ENCODE assay signal across 11 cellular contexts in the genomic region with DNA sequence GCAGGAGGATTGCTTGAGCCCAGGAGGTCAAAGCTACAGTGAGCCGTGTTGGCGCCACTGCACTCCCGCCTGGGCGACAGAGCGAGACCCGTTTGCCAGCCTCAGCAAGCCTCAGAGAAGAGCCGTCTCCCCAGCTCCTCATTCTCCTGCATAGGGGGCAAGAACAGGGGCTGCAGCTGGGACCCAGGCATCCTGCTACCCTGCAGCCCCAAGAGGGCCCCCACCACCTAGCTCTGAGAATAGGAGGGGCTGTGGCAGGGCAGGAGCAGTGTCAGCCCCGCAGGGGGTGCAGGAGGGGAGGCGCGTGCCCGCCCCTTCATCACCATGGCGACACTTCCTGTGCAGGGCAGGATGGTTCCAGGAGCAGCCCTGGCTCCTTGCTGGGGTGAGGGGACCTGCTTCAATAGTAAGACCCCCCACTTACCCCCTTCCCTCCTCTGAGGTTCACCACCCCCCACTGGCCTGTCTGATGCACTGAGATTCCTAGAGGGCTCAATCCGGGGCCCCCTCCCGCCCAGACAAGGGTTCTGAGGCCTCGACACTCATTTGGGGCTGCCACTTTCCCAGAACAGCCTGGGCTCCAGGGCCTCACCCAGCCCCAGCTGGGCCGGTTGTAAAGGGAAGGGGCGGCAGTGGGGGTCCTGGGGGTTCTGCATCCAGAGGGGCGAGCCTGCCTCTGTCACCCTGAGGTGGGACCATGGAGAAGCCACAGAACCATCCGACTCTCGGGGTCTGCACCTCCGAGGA. TPM values are rescaled to one million over a fixed set of nuclear protein-coding genes. Genes with fewer than 3 reads are reported as not detected.
DNase-seq lines count a peak whose midpoint lies in the region; TF ChIP-seq lines count a peak whose summit lies in the region.
"Had no signal": no experiment of that assay in that cellular context is flagged by ENCODE, and none has a peak within 500 bp of the region (broad histone marks: within the 10 kb centered on the region; RNA-seq: fewer than 3 reads in every experiment).

No MANE protein-coding gene starts in this region.

- no peak for TF ChIP-seq POLR2A in stomach (IDR thresholded peaks at IDR 0.05)

- peaks cover 15% of the 10 kb centered on the region for H3K36me3 ChIP-seq in NT2/D1 (ENCODE audit: insufficient read depth, insufficient read length, low read length)
- no peaks in the 10 kb centered on the region for H3K36me3 ChIP-seq in iPS DF 6.9 (ENCODE audit: control insufficient read depth, insufficient read depth, low read length)
- H3K36me3 ChIP-seq in stomach, result peaks cover 16 to 92% (median 61%) of the 10 kb centered on the region in 4 donors

- no peak for TF ChIP-seq EP300 in stomach (IDR thresholded peaks at IDR 0.05)

- no CpG with 5 or more reads among the region's 21 CpGs for WGBS in iPS DF 6.9 (ENCODE audit: insufficient coverage, insufficient read length)
- WGBS in stomach, 5 donors, result 77 to 88% (median 87%) methylated on average over 10 to 21 of the region's 21 CpGs

- H3K4me1 ChIP-seq in NT2/D1 (ENCODE audit: insufficient read depth, insufficient read length), result peaks cover 63% of the 10 kb centered on the region
- H3K4me1 ChIP-seq in iPS DF 6.9 (ENCODE audit: control insufficient read depth, insufficient read depth, low read length), result peaks cover 30% of the 10 kb centered on the region
- peaks cover 18 to 39% (median 21%) of the 10 kb centered on the region in 4 donors for H3K4me1 ChIP-seq in stomach

- no peaks in the 10 kb centered on the region for H3K9me3 ChIP-seq in NT2/D1 (ENCODE audit: insufficient read depth, low read length)
- no peaks in the 10 kb centered on the region for H3K9me3 ChIP-seq in iPS DF 6.9 (ENCODE audit: control insufficient read depth, insufficient read depth, low read length)
- no peaks in the 10 kb centered on the region for H3K9me3 ChIP-seq in stomach

- H3K4me3 ChIP-seq in NT2/D1 (ENCODE audit: insufficient read length, low read depth) (no peak overlapping the region), iPS DF 6.9 (ENCODE audit: low read length) (no peak overlapping the region), stomach (no peak overlapping the region)

- peak in 1 of 7 experiments; percentile 9 for TF ChIP-seq CTCF in stomach (IDR thresholded peaks at IDR 0.05)

- H3K27ac ChIP-seq in iPS DF 6.9 (ENCODE audit: low read length), result peak overlapping the region; percentile 84
- H3K27ac ChIP-seq in stomach, result peak overlapping the region in 4 of 5 donors; percentile 69 to 80 (median 73)
- H3K27ac ChIP-seq: 22Rv1 had no signal

- DNase-seq in DMS 273 (lab: John Stamatoyannopoulos, UW; ENCODE audit: unreplicated experiment), result peak; percentile 56
- no peak for DNase-seq in DMS 273 treated with DMSO at 0.1 percent for 48 hours (lab: John Stamatoyannopoulos, UW)
- DNase-seq in NT2/D1 (ENCODE audit: low read depth, low spot score), result no peak
- DNase-seq in iPS DF 6.9 (ENCODE audit: low read depth, low spot score), result no peak
- DNase-seq in stomach, result no peak
- no peak for DNase-seq in stimulated activated CD4-positive, alpha-beta T cell treated with anti-CD3 and anti-CD28 coated beads, Interleukin-4, amount 100 ng/mL, for 24 hours
- DNase-seq in putamen (ENCODE audit: low spot score), result no peak
- DNase-seq in DMS114 treated with DMSO at 0.1 percent for 48 hours (lab: John Stamatoyannopoulos, UW; ENCODE audit: unreplicated experiment), result no peak
- DNase-seq: activated CD4-positive, alpha-beta T cell treated with anti-CD3 and anti-CD28 coated beads for 4 hours; activated naive CD4-positive, alpha-beta T cell treated with Interleukin-2 at 50 U/mL for 16 hours had no signal

- H3K9ac ChIP-seq in NT2/D1 (ENCODE audit: insufficient read length, low read depth), result peak overlapping the region; percentile 7

- intact Hi-C loops in stomach (cut with DNase I; ENCODE audit: low total_unique reads), result no loop called here

- no peaks in the 10 kb centered on the region for H3K27me3 ChIP-seq in NT2/D1 (ENCODE audit: insufficient read depth, insufficient read length)
- H3K27me3 ChIP-seq in iPS DF 6.9 (ENCODE audit: control insufficient read depth, insufficient read depth, low read length), result no peaks in the 10 kb centered on the region
- H3K27me3 ChIP-seq in stomach, result no peaks in the 10 kb centered on the region

RNA-seq across cellular contexts. Expression of a gene that starts 20.2 kb away (rescaled TPM):
- 10 to 100 TPM; 10.5 to 25.6 (median 11.6) TPM for total RNA-seq in stomach
- polyA plus RNA-seq in stomach, result 1 to 10 TPM; 3.7 to 7.2 (median 5.1) TPM

RNA-seq across cellular contexts. Expression of a gene that starts 24.6 kb away (rescaled TPM):
- total RNA-seq in stomach, result 100 to 1,000 TPM in 2 of 5 donors, 10 to 100 TPM in 3; 12.5 to 173 (median 57.2) TPM
- 10 to 100 TPM; 12.6 to 14.2 (median 13.6) TPM for polyA plus RNA-seq in stomach

RNA-seq across cellular contexts. Expression of a gene that starts 33.9 kb away (rescaled TPM):
- 10 to 100 TPM; 26.8 to 53.0 (median 39.1) TPM for total RNA-seq in stomach
- 10 to 100 TPM; 18.8 to 28.0 (median 24.5) TPM for polyA plus RNA-seq in stomach

RNA-seq across cellular contexts. Expression of a gene that starts 40.7 kb away (rescaled TPM):
- total RNA-seq in stomach, result 100 to 1,000 TPM in 1 of 5 donors, 10 to 100 TPM in 3, 1 to 10 TPM in 1; 4.7 to 218 (median 28.1) TPM
- polyA plus RNA-seq in stomach, result 100 to 1,000 TPM in 2 of 3 donors, 10 to 100 TPM in 1; 54.4 to 117 (median 104) TPM
